ENCODE assay signal across 8 cellular contexts in the genomic region with DNA sequence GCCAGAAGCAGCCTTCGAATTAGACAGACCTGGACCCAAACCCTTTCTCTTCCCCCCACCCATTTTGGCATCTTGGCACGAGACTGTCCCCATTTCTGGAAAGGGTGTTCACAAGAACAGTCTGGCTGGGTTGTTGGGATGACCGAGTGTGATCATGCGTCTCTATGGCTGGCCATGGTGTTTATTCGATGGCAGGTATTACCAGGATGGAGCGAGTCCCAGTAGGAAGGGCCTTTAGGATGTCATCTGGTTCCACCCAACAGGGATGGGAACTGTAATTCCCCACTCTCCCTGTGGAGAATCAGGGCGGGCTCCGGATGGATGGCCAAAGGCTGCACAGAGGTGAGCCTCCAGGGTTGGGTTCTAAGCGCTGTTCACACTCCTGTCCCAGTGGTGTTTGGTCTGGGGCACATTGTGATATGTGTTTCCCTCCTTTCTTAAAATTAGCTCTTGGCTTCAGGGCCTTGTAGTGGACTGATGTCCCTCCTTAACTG. TPM values are rescaled to one million over a fixed set of nuclear protein-coding genes. Genes with fewer than 3 reads are reported as not detected.
DNase-seq lines count a peak whose midpoint lies in the region; ATAC-seq and TF ChIP-seq lines count a peak whose summit lies in the region.

No MANE protein-coding gene starts in this region.

- TF ChIP-seq CTCF in transverse colon (IDR thresholded peaks at IDR 0.05) = no peak

- DNase-seq in activated effector memory CD4-positive, alpha-beta T cell treated with anti-CD3 and anti-CD28 coated beads, Interleukin-2, amount 50 U/mL, for 16 hours = peak; percentile 71
- DNase-seq in activated effector memory CD4-positive, alpha-beta T cell treated with Interleukin-2 at 50 U/mL for 16 hours = no peak
- DNase-seq in memory B cell (ENCODE audit: low spot score in 2 of 2) (no peak), transverse colon (no peak), dedifferentiated amniotic fluid mesenchymal stem cell (ENCODE audit: extremely low spot score) (no peak), cerebellar nuclear complex (lab: John Stamatoyannopoulos, UW) (no peak)

- peaks cover 54% of the 10 kb centered on the region for H3K4me1 Mint-ChIP-seq in activated T-helper 17 cell treated with anti-CD3 and anti-CD28 coated beads, Interleukin-2, amount 50 U/mL, for 72 hours
- H3K4me1 Mint-ChIP-seq in memory B cell = peaks cover 37% of the 10 kb centered on the region

- H3K27me3 Mint-ChIP-seq in activated T-helper 17 cell treated with anti-CD3 and anti-CD28 coated beads, Interleukin-2, amount 50 U/mL, for 72 hours = no peaks in the 10 kb centered on the region
- no peaks in the 10 kb centered on the region for H3K27me3 Mint-ChIP-seq in memory B cell

- intact Hi-C loops in transverse colon (cut with DNase I; ENCODE audit: low total_unique reads) = no loop called here

- peak overlapping the region; percentile 75 to 90 (median 84) for H3K27ac ChIP-seq in transverse colon

- H3K36me3 Mint-ChIP-seq in activated T-helper 17 cell treated with anti-CD3 and anti-CD28 coated beads, Interleukin-2, amount 50 U/mL, for 72 hours (ENCODE audit: low read depth) = peaks cover 87% of the 10 kb centered on the region
- no peaks in the 10 kb centered on the region for H3K36me3 Mint-ChIP-seq in memory B cell

- ATAC-seq in activated T-helper 17 cell treated with anti-CD3 and anti-CD28 coated beads, Interleukin-2, amount 50 U/mL, for 72 hours (replicated peaks) = no peak
- no peak for ATAC-seq in memory B cell (ENCODE audit: low read depth)
- ATAC-seq in HG02884 (IDR thresholded peaks at IDR 0.05; ENCODE audit: unreplicated experiment) = no peak

- peak overlapping the region; percentile 99 for H3K27ac Mint-ChIP-seq in activated T-helper 17 cell treated with anti-CD3 and anti-CD28 coated beads, Interleukin-2, amount 50 U/mL, for 72 hours
- peak overlapping the region; percentile 97 for H3K27ac Mint-ChIP-seq in memory B cell

- 82 to 87% methylated on average over 4 to 9 of the region's 9 CpGs for WGBS in transverse colon (ENCODE audit: low coverage in 1 of 2), 2 donors

- TF ChIP-seq EP300 in transverse colon (IDR thresholded peaks at IDR 0.05; ENCODE audit: low read depth) = no peak

- H3K4me1 ChIP-seq in transverse colon = peaks cover 16 to 28% (median 23%) of the 10 kb centered on the region in 4 donors

- no peak for TF ChIP-seq POLR2A in transverse colon (IDR thresholded peaks at IDR 0.05)

- peaks cover 6% of the 10 kb centered on the region for H3K9me3 Mint-ChIP-seq in activated T-helper 17 cell treated with anti-CD3 and anti-CD28 coated beads, Interleukin-2, amount 50 U/mL, for 72 hours
- H3K9me3 Mint-ChIP-seq in memory B cell = peaks cover 7% of the 10 kb centered on the region

- no peak overlapping the region for H3K4me3 ChIP-seq in transverse colon

- H3K4me3 Mint-ChIP-seq in activated T-helper 17 cell treated with anti-CD3 and anti-CD28 coated beads, Interleukin-2, amount 50 U/mL, for 72 hours = peak overlapping the region; percentile 97
- H3K4me3 Mint-ChIP-seq in memory B cell = peak overlapping the region; percentile 66

- no peaks in the 10 kb centered on the region for H3K9me3 ChIP-seq in transverse colon

- no peaks in the 10 kb centered on the region for H3K36me3 ChIP-seq in transverse colon

- no peaks in the 10 kb centered on the region for H3K27me3 ChIP-seq in transverse colon

- in situ Hi-C loops in transverse colon (cut with MboI; ENCODE audit: low pct_ligation_motif_present in 1 of 4, low pct_unique_long_range_greater_than_20kb in 1 of 4, low sequenced_read_pairs in 3 of 4) = loop anchor here in 1 of 4 donors (25.0 kb wide), 1 partner anchor 263 kb away; no protein-coding TSS in a partner anchor

RNA-seq across cellular contexts. Expression of a gene that starts 33.4 kb away (rescaled TPM):
- 100 to 1,000 TPM; 203 to 227 TPM for total RNA-seq in activated T-helper 17 cell treated with anti-CD3 and anti-CD28 coated beads, Interleukin-2, amount 50 U/mL, for 72 hours
- 100 to 1,000 TPM in 2 of 4 donors, 10 to 100 TPM in 2; 65.1 to 375 (median 193) TPM for total RNA-seq in transverse colon
